Comparison of ENCODE assay signal across 9 cellular contexts in the genomic region with DNA sequence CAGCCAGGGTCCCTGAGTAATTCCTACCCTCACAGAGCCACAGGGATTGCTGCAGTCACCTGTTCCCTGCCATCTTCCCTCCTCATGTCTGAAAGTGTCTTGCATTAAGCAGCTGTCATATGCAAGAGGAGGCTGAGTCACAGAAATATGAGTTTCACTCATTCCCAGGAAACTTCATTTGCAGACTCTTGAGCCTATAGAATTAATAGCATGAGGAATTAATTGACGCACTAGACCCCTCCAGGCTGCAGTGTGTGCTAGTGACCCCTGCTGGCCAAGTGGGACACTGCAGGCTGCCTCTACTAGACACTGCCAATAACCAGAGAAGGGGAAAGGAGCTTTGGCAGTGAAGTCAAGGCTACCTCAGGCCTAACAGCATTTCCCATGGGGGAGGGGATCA. TPM values are rescaled to one million over a fixed set of nuclear protein-coding genes. Genes with fewer than 3 reads are reported as not detected.
DNase-seq lines count a peak whose midpoint lies in the region; TF ChIP-seq lines count a peak whose summit lies in the region.
"Had no signal": no experiment of that assay in that cellular context is flagged by ENCODE, and none has a peak within 500 bp of the region (broad histone marks: within the 10 kb centered on the region; RNA-seq: fewer than 3 reads in every experiment).

No MANE protein-coding gene starts in this region.

- H3K36me3 ChIP-seq in PC-9 (ENCODE audit: low read depth), result no peaks in the 10 kb centered on the region
- H3K36me3 ChIP-seq in esophagus squamous epithelium, result no peaks in the 10 kb centered on the region

- intact Hi-C loops in PC-9 (cut with micrococcal nuclease; ENCODE audit: unreplicated experiment) (no loop called here), esophagus squamous epithelium (cut with DNase I) (loop anchor here (10.0 kb wide), 1 partner anchor 177 kb away; no protein-coding TSS in a partner anchor)

- DNase-seq in DMS 273 (lab: John Stamatoyannopoulos, UW; ENCODE audit: unreplicated experiment), result peak; percentile 31
- DNase-seq in DMS 273 treated with DMSO at 0.1 percent for 48 hours (lab: John Stamatoyannopoulos, UW), result no peak
- DNase-seq in PC-9, result no peak
- no peak for DNase-seq in esophagus squamous epithelium (lab: John Stamatoyannopoulos, UW)
- peak; percentile 48 for DNase-seq in stimulated activated CD4-positive, alpha-beta T cell treated with anti-CD3 and anti-CD28 coated beads, Interleukin-15, amount 100 ng/mL, for 24 hours
- DNase-seq in 8988T, result no peak
- DNase-seq in NCI-H1436 treated with DMSO at 0.1 percent for 48 hours (lab: John Stamatoyannopoulos, UW), result no peak
- DNase-seq in ureter (ENCODE audit: low spot score), result no peak

- H3K27me3 ChIP-seq in PC-9 (ENCODE audit: insufficient read depth, low read depth), result peaks cover 75% of the 10 kb centered on the region
- H3K27me3 ChIP-seq in esophagus squamous epithelium, result peaks cover 0 to 19% (median 0%) of the 10 kb centered on the region in 4 donors

- H3K4me3 ChIP-seq in PC-9, result no peak overlapping the region
- H3K4me3 ChIP-seq in esophagus squamous epithelium, result no peak overlapping the region

- CTCF ChIA-PET in PC-9 (lab: Charles Lee), result no interaction called here

- no peaks in the 10 kb centered on the region for H4K20me1 ChIP-seq in PC-9 (ENCODE audit: insufficient read depth)

- no peak overlapping the region for H2AFZ ChIP-seq in PC-9

- TF ChIP-seq CTCF in PC-9 (conservative IDR thresholded peaks at IDR 0.05) (peak; percentile 81), esophagus squamous epithelium (IDR thresholded peaks at IDR 0.05) (peak in 5 of 6 experiments; percentile 63 to 88 (median 68))

- no peaks in the 10 kb centered on the region for H3K9me2 ChIP-seq in PC-9 (ENCODE audit: insufficient read depth)

- H3K4me1 ChIP-seq in PC-9 (replicated peaks; ENCODE audit: insufficient read depth), result no peaks in the 10 kb centered on the region
- peaks cover 8 to 20% (median 9%) of the 10 kb centered on the region in 3 donors for H3K4me1 ChIP-seq in esophagus squamous epithelium

- no peak overlapping the region for H3K4me2 ChIP-seq in PC-9

- no TSS peak for BruUV-seq in PC-9 (replicated peaks; lab: Mats Ljungman, UMichigan)

- H3K27ac ChIP-seq in PC-9, result no peak overlapping the region
- no peak overlapping the region for H3K27ac ChIP-seq in esophagus squamous epithelium

- 60 to 100% methylated on average over 1 of the region's 1 CpG for WGBS in esophagus squamous epithelium, 2 donors

- POLR2A ChIA-PET in PC-9 (lab: Charles Lee; ENCODE audit: unreplicated experiment), result no interaction called here

- H3K79me2 ChIP-seq in PC-9 (ENCODE audit: low read depth), result no peaks in the 10 kb centered on the region

- no peaks in the 10 kb centered on the region for H3F3A ChIP-seq in PC-9 (ENCODE audit: insufficient read depth, low read depth)

- no peak for TF ChIP-seq POLR2A in esophagus squamous epithelium (IDR thresholded peaks at IDR 0.05)

- H3K9me3 ChIP-seq in PC-9 (ENCODE audit: insufficient read depth, low read depth) (no peaks in the 10 kb centered on the region; the same call in 1 of the 2 replicates), esophagus squamous epithelium (peaks cover 0 to 3% (median 0%) of the 10 kb centered on the region in 3 donors)

RNA-seq across cellular contexts. Expression of gene SLC6A1, which starts 50.6 kb away (rescaled TPM):
- total RNA-seq in PC-9 (2021) (not detected in 2 replicates), esophagus squamous epithelium (10 to 100 TPM in 3 of 4 donors, 1 to 10 TPM in 1; 8.6 to 34.4 (median 22.3) TPM), ureter (4.0 TPM)
- total RNA-seq: A172 had no signal

Comparison
In these comparisons a context has a peak if more than half of its experiments do, and no peak if none do; other contexts are left out.
1. DNase-seq: peak in DMS 273 (single experiment) and stimulated activated CD4-positive, alpha-beta T cell treated with anti-CD3 and anti-CD28 coated beads, Interleukin-15, amount 100 ng/mL, for 24 hours (single experiment); none in DMS 273 treated with DMSO at 0.1 percent for 48 hours (single experiment), PC-9 (0 of 2), esophagus squamous epithelium (single experiment), 8988T (single experiment), NCI-H1436 treated with DMSO at 0.1 percent for 48 hours (single experiment) and ureter (single experiment).